In genomic region chr16:20393801-20394637, GRCh38 we compare ENCODE assay signal across 32 cellular contexts. TPM values are rescaled to one million over a fixed set of nuclear protein-coding genes. Genes with fewer than 3 reads are reported as not detected.
DNase-seq lines count a peak whose midpoint lies in the region; ATAC-seq and TF ChIP-seq lines count a peak whose summit lies in the region.
"Had no signal": no experiment of that assay in that cellular context is flagged by ENCODE, and none has a peak within 500 bp of the region (broad histone marks: within the 10 kb centered on the region; RNA-seq: fewer than 3 reads in every experiment).

No MANE protein-coding gene starts in this region.

- in situ Hi-C loops in transverse colon (cut with MboI; ENCODE audit: low pct_ligation_motif_present in 1 of 4, low pct_unique_long_range_greater_than_20kb in 1 of 4, low sequenced_read_pairs in 3 of 4) = loop anchor here in 2 of 4 donors (25.0 kb wide), 2 partner anchors 482 to 832 kb away; partner anchors contain the start of gene VPS35L (in 1 of the 2)

- H3K36me3 ChIP-seq in gastroesophageal sphincter (no peaks in the 10 kb centered on the region), transverse colon (no peaks in the 10 kb centered on the region)
- H3K36me3 ChIP-seq: ascending aorta had no signal

- H3K36me3 Mint-ChIP-seq in nephron (ENCODE audit: low read depth) = no peaks in the 10 kb centered on the region
- no peaks in the 10 kb centered on the region for H3K36me3 Mint-ChIP-seq in immature natural killer cell
- H3K36me3 Mint-ChIP-seq: activated naive CD8-positive, alpha-beta T cell had no signal

- TF ChIP-seq CTCF in gastroesophageal sphincter (IDR thresholded peaks at IDR 0.05) (no peak), nephron (IDR thresholded peaks at IDR 0.05; ENCODE audit: unreplicated experiment in 3 of 3) (no peak), transverse colon (IDR thresholded peaks at IDR 0.05) (no peak)

- no peak overlapping the region for H3K4me3 ChIP-seq in gastroesophageal sphincter
- no peak overlapping the region for H3K4me3 ChIP-seq in transverse colon
- H3K4me3 ChIP-seq: ascending aorta, GM12878, GM23338 had no signal

- no peaks in the 10 kb centered on the region for H3K9me3 ChIP-seq in gastroesophageal sphincter
- no peaks in the 10 kb centered on the region for H3K9me3 ChIP-seq in transverse colon
- H3K9me3 ChIP-seq: ascending aorta had no signal

- H3K4me1 Mint-ChIP-seq in nephron (peaks cover 12% of the 10 kb centered on the region), immature natural killer cell (no peaks in the 10 kb centered on the region)
- H3K4me1 Mint-ChIP-seq: activated CD4-positive, alpha-beta T cell treated with anti-CD3 and anti-CD28 coated beads for 36 hours had no signal

- H3K4me1 ChIP-seq in gastroesophageal sphincter (peaks cover 4 to 16% (median 5%) of the 10 kb centered on the region in 3 donors), transverse colon (peaks cover 0 to 14% (median 0%) of the 10 kb centered on the region in 4 donors)
- H3K4me1 ChIP-seq: ascending aorta had no signal

- TF ChIP-seq EP300 in gastroesophageal sphincter (IDR thresholded peaks at IDR 0.05) (no peak), transverse colon (IDR thresholded peaks at IDR 0.05; ENCODE audit: low read depth) (no peak)

- WGBS in gastroesophageal sphincter (ENCODE audit: low coverage in 1 of 2), 2 donors = 40 to 55% methylated on average over 2 to 3 of the region's 3 CpGs
- 0 to 54% methylated on average over 1 to 3 of the region's 3 CpGs for WGBS in transverse colon (ENCODE audit: low coverage in 1 of 2), 2 donors

- no peak overlapping the region for H3K4me3 Mint-ChIP-seq in nephron
- no peak overlapping the region for H3K4me3 Mint-ChIP-seq in immature natural killer cell
- H3K4me3 Mint-ChIP-seq: activated CD4-positive, alpha-beta T cell treated with anti-CD3 and anti-CD28 coated beads for 36 hours; activated naive CD8-positive, alpha-beta T cell; GM23338; HFFc6; T-helper 2 cell treated with Interferon-gamma antibody and Interleukin-4, amounts not matched to agents 5 μg/mL and 100 μg/mL, for 36 hours had no signal

- H3K27me3 Mint-ChIP-seq in nephron (ENCODE audit: low read depth) (no peaks in the 10 kb centered on the region), immature natural killer cell (ENCODE audit: low read depth in 3 of 3) (peaks cover 0 to 2% (median 0%) of the 10 kb centered on the region in 3 donors)
- H3K27me3 Mint-ChIP-seq: activated naive CD8-positive, alpha-beta T cell had no signal

- TF ChIP-seq POLR2A in gastroesophageal sphincter (IDR thresholded peaks at IDR 0.05) = no peak
- TF ChIP-seq POLR2A in transverse colon (IDR thresholded peaks at IDR 0.05) = no peak

- ATAC-seq in gastroesophageal sphincter = no peak
- ATAC-seq in HG02798 (IDR thresholded peaks at IDR 0.05; ENCODE audit: poor library complexity, unreplicated experiment) = no peak
- ATAC-seq: activated CD4-positive, alpha-beta T cell treated with anti-CD3 and anti-CD28 coated beads for 36 hours; GM12878; GM23338 had no signal

- H3K27me3 ChIP-seq in gastroesophageal sphincter (no peaks in the 10 kb centered on the region), transverse colon (no peaks in the 10 kb centered on the region)
- H3K27me3 ChIP-seq: ascending aorta had no signal

- no peaks in the 10 kb centered on the region for H3K9me3 Mint-ChIP-seq in nephron
- H3K9me3 Mint-ChIP-seq in immature natural killer cell = no peaks in the 10 kb centered on the region
- H3K9me3 Mint-ChIP-seq: GM23338; T-helper 2 cell treated with Interferon-gamma antibody and Interleukin-4, amounts not matched to agents 5 μg/mL and 100 μg/mL, for 36 hours had no signal

- H3K27ac ChIP-seq in gastroesophageal sphincter = peak overlapping the region in 3 of 4 donors; percentile 36 to 46 (median 42)
- H3K27ac ChIP-seq in transverse colon = peak overlapping the region in 2 of 4 donors; percentile 21 to 37

- intact Hi-C loops in transverse colon (cut with DNase I; ENCODE audit: low total_unique reads) = no loop called here

- H3K27ac Mint-ChIP-seq in nephron = peak overlapping the region; percentile 9 to 81 (median 53)
- H3K27ac Mint-ChIP-seq in immature natural killer cell = no peak overlapping the region
- H3K27ac Mint-ChIP-seq: activated CD4-positive, alpha-beta T cell treated with anti-CD3 and anti-CD28 coated beads for 36 hours; activated naive CD8-positive, alpha-beta T cell; GM23338; HFFc6; T-helper 2 cell treated with Interferon-gamma antibody and Interleukin-4, amounts not matched to agents 5 μg/mL and 100 μg/mL, for 36 hours had no signal

- DNase-seq in NCI-H2029 treated with DMSO at 0.1 percent for 48 hours (lab: John Stamatoyannopoulos, UW) = peak; percentile 8
- no peak for DNase-seq in NCI-H2029 (lab: John Stamatoyannopoulos, UW)
- peak; percentile 24 for DNase-seq in transverse colon
- no peak for DNase-seq in HK-2 (ENCODE audit: unreplicated experiment)
- no peak for DNase-seq in immature natural killer cell
- DNase-seq: 8988T; activated CD4-positive, alpha-beta T cell treated with anti-CD3 and anti-CD28 coated beads for 36 hours; activated effector memory CD4-positive, alpha-beta T cell treated with Interleukin-2 at 50 U/mL for 16 hours; Calu3; central memory CD4-positive, alpha-beta T cell; HFFc6; Kasumi-1; NCI-H1048; NCI-H1694; NCI-H2227 treated with DMSO at 0.1 percent for 48 hours; NCI-H526 treated with DMSO at 0.1 percent for 48 hours; nucleus accumbens; SHP77 treated with DMSO at 0.1 percent for 48 hours; stimulated activated CD4-positive, alpha-beta T cell treated with anti-CD3 and anti-CD28 coated beads, Interleukin-12 subunit alpha, Interleukin-12 subunit beta, amount 100 ng/mL, for 4 hours; stimulated activated CD4-positive, alpha-beta T cell treated with anti-CD3 and anti-CD28 coated beads, Interleukin-4, amount 100 ng/mL, for 1 hour had no signal

RNA-seq across cellular contexts. Expression of gene PDILT, which starts 10.5 kb away (rescaled TPM):
- total RNA-seq in gastroesophageal sphincter (not detected), transverse colon (not detected)
- polyA plus RNA-seq in immature natural killer cell = not detected
- total RNA-seq: activated CD4-positive, alpha-beta T cell treated with anti-CD3 and anti-CD28 coated beads for 36 hours; ascending aorta; Calu3; dermis microvascular lymphatic vessel endothelial cell; GM12878; GM23338; HFFc6; kidney epithelial cell; mesenteric fat pad; subcutaneous adipose tissue had no signal
- polyA plus RNA-seq: GM12878, GM23338 had no signal

RNA-seq across cellular contexts. Expression of gene ACSM5, which starts 15.3 kb away (rescaled TPM):
- total RNA-seq in gastroesophageal sphincter (1 to 10 TPM; 1.3 to 5.4 (median 5.0) TPM), transverse colon (1 to 10 TPM in 3 of 4 donors, not detected in 1; 1.3 to 2.3 (median 1.5) TPM)
- polyA plus RNA-seq in immature natural killer cell = not detected
- total RNA-seq: activated CD4-positive, alpha-beta T cell treated with anti-CD3 and anti-CD28 coated beads for 36 hours; ascending aorta; Calu3; GM23338; HFFc6; kidney epithelial cell had no signal
- polyA plus RNA-seq: GM23338 had no signal

RNA-seq across cellular contexts. Expression of gene UMOD, which starts 41.5 kb away (rescaled TPM):
- total RNA-seq in gastroesophageal sphincter (not detected), transverse colon (not detected)
- polyA plus RNA-seq in immature natural killer cell = not detected
- total RNA-seq: activated CD4-positive, alpha-beta T cell treated with anti-CD3 and anti-CD28 coated beads for 36 hours; ascending aorta; Calu3; dermis microvascular lymphatic vessel endothelial cell; GM12878; GM23338; HFFc6; kidney epithelial cell; mesenteric fat pad; subcutaneous adipose tissue had no signal
- polyA plus RNA-seq: GM12878, GM23338 had no signal

RNA-seq across cellular contexts. Expression of gene ACSM2A, which starts 57.3 kb away (rescaled TPM):
- under 1 TPM in 1 of 4 donors, not detected in 3; 0.15 TPM for total RNA-seq in gastroesophageal sphincter
- total RNA-seq in transverse colon = not detected
- not detected for polyA plus RNA-seq in immature natural killer cell
- total RNA-seq: ascending aorta, Calu3, GM12878, GM23338, HFFc6, kidney epithelial cell, mesenteric fat pad had no signal
- polyA plus RNA-seq: GM12878, GM23338 had no signal

Comparison
In these comparisons a context has a peak if more than half of its experiments do, and no peak if none do; other contexts are left out.
1. DNase-seq: peak in NCI-H2029 treated with DMSO at 0.1 percent for 48 hours (single experiment) and transverse colon (single experiment); none in NCI-H2029 (single experiment), HK-2 (single experiment) and immature natural killer cell (0 of 3).
2. H3K27ac Mint-ChIP-seq: peak in nephron (3 of 3); none in immature natural killer cell (0 of 6).